8 cellular contexts compared by ENCODE assay signal in genomic region chr1:67430358-67431155, GRCh38. TPM values are rescaled to one million over a fixed set of nuclear protein-coding genes. Genes with fewer than 3 reads are reported as not detected.
DNase-seq lines count a peak whose midpoint lies in the region; ATAC-seq and TF ChIP-seq lines count a peak whose summit lies in the region.

SERBP1 (minus strand) TSS chr1:67430402; CDS start chr1:67430300, 102 bp downstream.

- peak; percentile 84 for ATAC-seq in CD8-positive, alpha-beta T cell
- ATAC-seq in GM19468 (IDR thresholded peaks at IDR 0.05; ENCODE audit: extremely low read depth, unreplicated experiment) = peak; percentile 94

- CTCF ChIA-PET in CD8-positive, alpha-beta T cell (lab: Charles Lee) = interaction anchor here (1.8 kb wide), 1 partner anchor 281 kb away, joined by 4 read pairs; no protein-coding TSS in a partner anchor

- peak within 1 kb of the TSS; percentile 86 for H3K4me3 ChIP-seq in CD8-positive, alpha-beta T cell (ENCODE audit: low read depth, low read length)

- H3K4me1 Mint-ChIP-seq in CD8-positive, alpha-beta T cell (ENCODE audit: low read depth) = peaks cover 54% of the 10 kb centered on the region

- peak; percentile 89 to 97 (median 92) for DNase-seq in CD8-positive, alpha-beta T cell
- DNase-seq in HS-5 (ENCODE audit: low read depth) = peak; percentile 93
- peak; percentile 94 for DNase-seq in NK-92 treated with Interleukin-12 subunit alpha and Interleukin-12 subunit beta, amount 100 ng/mL, for 24 hours (lab: John Stamatoyannopoulos, UW)
- peak; percentile 95 for DNase-seq in activated CD8-positive, alpha-beta memory T cell treated with anti-CD3 and anti-CD28 coated beads for 24 hours
- peak; percentile 93 for DNase-seq in effector CD8-positive, alpha-beta T cell (lab: John Stamatoyannopoulos, UW)
- peak; percentile 98 for DNase-seq in lung microvascular endothelial cell (ENCODE audit: low read depth in 2 of 2)
- peak; percentile 87 to 92 (median 91) for DNase-seq in stimulated activated CD4-positive, alpha-beta T cell treated with anti-CD3 and anti-CD28 coated beads, TNF-alpha, amount 100 ng/mL, for 48 hours (ENCODE audit: low read depth in 3 of 3)

- POLR2A ChIA-PET in CD8-positive, alpha-beta T cell (lab: Charles Lee) = interaction anchor here (1.3 to 2.9 kb wide), 6 partner anchors 11 to 506 kb away, joined by 3 to 16 read pairs (median 8); partner anchors contain the start of genes DNAI4, GADD45A and MIER1

- H3K36me3 ChIP-seq in CD8-positive, alpha-beta T cell (ENCODE audit: insufficient read depth, low read length) = peaks cover 5% of the 10 kb centered on the region

- no peaks in the 10 kb centered on the region for H3K9me3 ChIP-seq in CD8-positive, alpha-beta T cell (ENCODE audit: low read length)

- no peak for TF ChIP-seq CTCF in CD8-positive, alpha-beta T cell (IDR thresholded peaks at IDR 0.05)

- peak within 1 kb of the TSS; percentile 92 for H3K4me3 Mint-ChIP-seq in CD8-positive, alpha-beta T cell

- H3K27me3 Mint-ChIP-seq in CD8-positive, alpha-beta T cell (ENCODE audit: low read depth) = no peaks in the 10 kb centered on the region

- H3K27ac ChIP-seq in CD8-positive, alpha-beta T cell (ENCODE audit: low read depth, low read length) = peak within 1 kb of the TSS; percentile 86

- no peaks in the 10 kb centered on the region for H3K27me3 ChIP-seq in CD8-positive, alpha-beta T cell (ENCODE audit: insufficient read depth, low read length)

- peaks cover 47% of the 10 kb centered on the region for H3K36me3 Mint-ChIP-seq in CD8-positive, alpha-beta T cell

- H3K4me1 ChIP-seq in CD8-positive, alpha-beta T cell (ENCODE audit: insufficient read depth, low read length) = peaks cover 31% of the 10 kb centered on the region

- peak within 1 kb of the TSS; percentile 95 for H3K27ac Mint-ChIP-seq in CD8-positive, alpha-beta T cell

- intact Hi-C loops in CD8-positive, alpha-beta T cell (cut with DNase I, micrococcal nuclease) = loop anchor here (1.0 to 10.0 kb wide), 8 partner anchors 72 to 505 kb away; partner anchors contain the start of genes SLC35D1 (in 2 of the 2) and GADD45A (in 1 of the 2)

- H3K9me3 Mint-ChIP-seq in CD8-positive, alpha-beta T cell = no peaks in the 10 kb centered on the region

RNA-seq across cellular contexts. Expression of gene SERBP1, which starts in this region (rescaled TPM):
- 100 to 1,000 TPM; 136 to 143 TPM for total RNA-seq in CD8-positive, alpha-beta T cell
- 112 and 120 TPM in 2 replicates for total RNA-seq in lung microvascular endothelial cell

Comparison
In these comparisons a context has a peak if more than half of its experiments do, and no peak if none do; other contexts are left out.
1. Peak in every context shown above with its lines: DNase-seq, ATAC-seq, H3K4me3 ChIP-seq and H3K27ac ChIP-seq.